8 cellular contexts compared by ENCODE assay signal in the genomic region with DNA sequence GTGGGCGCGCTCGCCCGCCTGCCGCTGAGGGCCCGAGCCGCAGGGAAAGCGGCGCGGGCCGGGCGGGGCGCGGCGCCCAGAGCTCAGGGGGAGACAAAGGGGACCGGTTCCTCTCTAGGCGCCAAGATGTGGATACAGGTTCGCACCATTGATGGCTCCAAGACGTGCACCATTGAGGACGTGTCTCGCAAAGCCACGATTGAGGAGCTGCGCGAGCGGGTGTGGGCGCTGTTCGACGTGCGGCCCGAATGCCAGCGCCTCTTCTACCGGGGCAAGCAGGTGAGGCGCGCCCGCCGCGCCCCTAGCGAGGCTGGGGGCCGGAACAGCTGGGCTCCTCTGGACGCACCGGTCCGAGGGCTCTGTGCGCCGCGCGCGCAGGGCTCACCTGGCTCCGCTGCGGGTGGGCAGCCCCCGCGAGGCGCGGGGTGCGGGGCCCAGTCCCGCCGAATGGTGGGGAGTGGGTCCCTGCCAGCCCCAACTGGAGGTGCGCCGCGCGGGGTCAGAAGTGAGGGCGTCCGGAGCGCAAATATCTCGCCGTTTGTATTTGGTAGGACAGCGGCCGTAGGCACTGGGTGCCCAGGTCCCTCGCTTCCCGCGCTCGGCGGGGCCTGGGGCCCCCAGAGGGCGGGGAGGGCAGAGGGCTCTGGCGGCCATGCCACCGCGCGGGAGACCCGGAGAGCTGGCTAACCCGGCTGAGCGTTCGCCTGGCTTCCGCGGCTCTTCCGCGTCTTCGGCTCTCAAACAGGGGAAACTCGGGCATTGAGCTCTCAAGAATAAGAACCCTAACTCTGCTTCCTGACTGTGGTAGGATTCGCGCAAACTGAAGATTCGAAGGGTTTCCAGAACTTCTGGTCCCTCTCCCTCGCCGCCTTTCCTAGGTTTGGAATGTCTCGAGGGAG. TPM values are rescaled to one million over a fixed set of nuclear protein-coding genes. Genes with fewer than 3 reads are reported as not detected.
DNase-seq lines count a peak whose midpoint lies in the region; ATAC-seq and TF ChIP-seq lines count a peak whose summit lies in the region.

No MANE protein-coding gene starts in this region.

- H3K4me1 Mint-ChIP-seq in activated CD8-positive, alpha-beta memory T cell treated with anti-CD3 and anti-CD28 coated beads, Interleukin-2, amount 10 ng/mL, durations not matched to agents 7 days and 5 days: peaks cover 42% of the 10 kb centered on the region

- H3K4me3 ChIP-seq in NB4 (ENCODE audit: low read depth, low read length): peak overlapping the region; percentile 77
- H3K4me3 ChIP-seq in muscle layer of duodenum (ENCODE audit: low read depth in 1 of 2, low read length in 2 of 2): peak overlapping the region; percentile 90 to 100

- H3K27me3 ChIP-seq in muscle layer of duodenum (ENCODE audit: low read depth, low read length): no peaks in the 10 kb centered on the region

- CTCF ChIA-PET in activated CD8-positive, alpha-beta memory T cell treated with anti-CD3 and anti-CD28 coated beads, Interleukin-2, amount 10 ng/mL, durations not matched to agents 7 days and 5 days (lab: Charles Lee): interaction anchor here (1.0 to 6.3 kb wide), 7 partner anchors 10 to 974 kb away, joined by 3 to 41 read pairs (median 6); a partner anchor contains a TSS

- DNase-seq in HCEC 1CT: peak; percentile 23
- DNase-seq in NB4 (ENCODE audit: low read depth): peak; percentile 70
- peak; percentile 65 for DNase-seq in activated CD8-positive, alpha-beta memory T cell treated with anti-CD3 and anti-CD28 coated beads, Interleukin-2, amount 10 ng/mL, durations not matched to agents 7 days and 5 days
- no peak for DNase-seq in epithelial cell of prostate (ENCODE audit: low read depth, low spot score)
- no peak for DNase-seq in NCI-H1694 treated with DMSO at 0.1 percent for 48 hours (lab: John Stamatoyannopoulos, UW)

- peaks cover 28% of the 10 kb centered on the region for H3K36me3 Mint-ChIP-seq in activated CD8-positive, alpha-beta memory T cell treated with anti-CD3 and anti-CD28 coated beads, Interleukin-2, amount 10 ng/mL, durations not matched to agents 7 days and 5 days

- no peaks in the 10 kb centered on the region for H3K9me3 ChIP-seq in muscle layer of duodenum (ENCODE audit: control insufficient read depth in 1 of 2, low read length in 2 of 2)

- no peak for TF ChIP-seq POLR2A in NB4 (IDR thresholded peaks at IDR 0.05; ENCODE audit: extremely low read depth, insufficient read length)

- peak; percentile 18 for ATAC-seq in activated CD8-positive, alpha-beta memory T cell treated with anti-CD3 and anti-CD28 coated beads, Interleukin-2, amount 10 ng/mL, durations not matched to agents 7 days and 5 days

- H3K27ac ChIP-seq in epithelial cell of prostate: peak overlapping the region; percentile 61
- H3K27ac ChIP-seq in muscle layer of duodenum (ENCODE audit: low read length): peak overlapping the region; percentile 80
- H3K27ac ChIP-seq in temporal lobe (ENCODE audit: low read depth, low read length): peak overlapping the region; percentile 21

- peaks cover 10 to 21% of the 10 kb centered on the region in 2 donors for H3K4me1 ChIP-seq in muscle layer of duodenum (ENCODE audit: control insufficient read depth in 1 of 2, insufficient read depth in 2 of 2, low read length in 2 of 2)

- no peaks in the 10 kb centered on the region for H3K36me3 ChIP-seq in muscle layer of duodenum (ENCODE audit: control insufficient read depth in 1 of 2, insufficient read depth in 2 of 2, low read length in 2 of 2)

- no peaks in the 10 kb centered on the region for H3K9me3 Mint-ChIP-seq in activated CD8-positive, alpha-beta memory T cell treated with anti-CD3 and anti-CD28 coated beads, Interleukin-2, amount 10 ng/mL, durations not matched to agents 7 days and 5 days (ENCODE audit: low read depth)

- H3K4me3 Mint-ChIP-seq in activated CD8-positive, alpha-beta memory T cell treated with anti-CD3 and anti-CD28 coated beads, Interleukin-2, amount 10 ng/mL, durations not matched to agents 7 days and 5 days: peak overlapping the region; percentile 87

- peaks cover 6% of the 10 kb centered on the region for H3K27me3 Mint-ChIP-seq in activated CD8-positive, alpha-beta memory T cell treated with anti-CD3 and anti-CD28 coated beads, Interleukin-2, amount 10 ng/mL, durations not matched to agents 7 days and 5 days

- H3K27ac Mint-ChIP-seq in activated CD8-positive, alpha-beta memory T cell treated with anti-CD3 and anti-CD28 coated beads, Interleukin-2, amount 10 ng/mL, durations not matched to agents 7 days and 5 days: peak overlapping the region; percentile 82

- peak; percentile 1; the same call in 1 of the 2 replicates for TF ChIP-seq CTCF in GM12874 (IDR thresholded peaks at IDR 0.05; ENCODE audit: insufficient read depth, low read depth, low read length)
- TF ChIP-seq CTCF in NB4 (IDR thresholded peaks at IDR 0.05; ENCODE audit: low read depth, low read length): no peak

RNA-seq across cellular contexts. Expression of a gene that starts 0.6 kb away (rescaled TPM):
- 10 to 100 TPM; 68.0 to 86.4 TPM for total RNA-seq in activated CD8-positive, alpha-beta memory T cell treated with anti-CD3 and anti-CD28 coated beads, Interleukin-2, amount 10 ng/mL, durations not matched to agents 7 days and 5 days
- total RNA-seq in temporal lobe: 66.9 TPM

Comparison
In these comparisons a context has a peak if more than half of its experiments do, and no peak if none do; other contexts are left out.
1. DNase-seq: peak in HCEC 1CT (single experiment), NB4 (single experiment) and activated CD8-positive, alpha-beta memory T cell treated with anti-CD3 and anti-CD28 coated beads, Interleukin-2, amount 10 ng/mL, durations not matched to agents 7 days and 5 days (single experiment); none in epithelial cell of prostate (single experiment) and NCI-H1694 treated with DMSO at 0.1 percent for 48 hours (single experiment).
2. H3K27ac ChIP-seq: peak in every context shown above with its lines; median percentile 80 in muscle layer of duodenum; 61 in epithelial cell of prostate; 21 in temporal lobe.